ENCODE assay signal across 1 cellular context in the genomic region with DNA sequence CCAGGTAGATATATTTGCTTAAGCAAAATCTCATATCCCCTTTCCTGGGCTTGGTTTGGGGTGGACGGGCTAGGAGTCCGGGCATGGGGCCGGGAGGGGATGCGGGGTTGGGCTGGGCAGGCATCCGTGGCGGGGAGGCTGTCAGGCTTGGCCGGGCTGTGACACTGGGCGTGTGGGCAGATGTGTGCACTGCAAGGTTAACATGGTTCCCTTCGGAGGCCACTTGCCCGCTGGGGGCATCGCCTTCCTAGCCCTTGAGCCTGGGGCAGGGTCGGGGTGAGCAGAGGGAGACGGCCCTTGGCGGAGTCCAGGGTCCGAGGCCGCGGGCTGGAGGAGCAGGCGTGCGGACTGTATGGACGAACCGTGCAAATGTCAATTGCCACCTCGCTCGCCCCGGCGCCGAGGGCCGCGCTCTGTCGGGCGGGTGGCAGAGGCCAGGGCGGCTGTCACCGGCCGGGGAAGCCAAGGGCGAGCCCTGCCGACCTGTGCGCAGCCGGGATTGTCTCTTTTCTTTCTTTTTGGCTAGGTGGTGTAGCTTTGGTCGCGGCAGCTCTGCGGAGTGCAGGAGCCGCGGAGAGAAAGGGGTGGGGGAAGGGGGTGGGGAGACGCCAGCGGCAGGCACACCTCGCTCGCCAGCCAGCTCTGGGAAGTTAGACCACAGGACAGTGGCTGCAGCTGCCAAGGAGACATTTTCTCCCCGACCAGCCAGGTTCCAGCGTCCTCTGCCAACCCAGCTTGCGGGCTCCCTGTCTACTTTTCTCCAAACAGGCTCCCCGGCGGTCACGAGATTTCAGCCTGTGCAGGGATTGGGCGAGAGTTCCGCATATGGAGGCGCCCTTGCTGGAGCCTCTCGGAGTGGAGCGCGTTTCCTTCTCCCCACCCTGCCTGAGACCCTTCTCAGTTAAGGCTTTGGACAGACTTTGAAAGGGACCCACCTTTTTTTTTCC.
A peak's percentile ranks its signal among the peaks of the same experiment; 100 is the strongest.
TF ChIP-seq lines count a peak whose summit lies in the region.

No MANE protein-coding gene starts in this region.

TF ChIP-seq in K562, 482 proteins besides CTCF, POLR2A, EP300 and RAD21 (continued from another document and continues in another):
- TF ChIP-seq, protein P1, sequence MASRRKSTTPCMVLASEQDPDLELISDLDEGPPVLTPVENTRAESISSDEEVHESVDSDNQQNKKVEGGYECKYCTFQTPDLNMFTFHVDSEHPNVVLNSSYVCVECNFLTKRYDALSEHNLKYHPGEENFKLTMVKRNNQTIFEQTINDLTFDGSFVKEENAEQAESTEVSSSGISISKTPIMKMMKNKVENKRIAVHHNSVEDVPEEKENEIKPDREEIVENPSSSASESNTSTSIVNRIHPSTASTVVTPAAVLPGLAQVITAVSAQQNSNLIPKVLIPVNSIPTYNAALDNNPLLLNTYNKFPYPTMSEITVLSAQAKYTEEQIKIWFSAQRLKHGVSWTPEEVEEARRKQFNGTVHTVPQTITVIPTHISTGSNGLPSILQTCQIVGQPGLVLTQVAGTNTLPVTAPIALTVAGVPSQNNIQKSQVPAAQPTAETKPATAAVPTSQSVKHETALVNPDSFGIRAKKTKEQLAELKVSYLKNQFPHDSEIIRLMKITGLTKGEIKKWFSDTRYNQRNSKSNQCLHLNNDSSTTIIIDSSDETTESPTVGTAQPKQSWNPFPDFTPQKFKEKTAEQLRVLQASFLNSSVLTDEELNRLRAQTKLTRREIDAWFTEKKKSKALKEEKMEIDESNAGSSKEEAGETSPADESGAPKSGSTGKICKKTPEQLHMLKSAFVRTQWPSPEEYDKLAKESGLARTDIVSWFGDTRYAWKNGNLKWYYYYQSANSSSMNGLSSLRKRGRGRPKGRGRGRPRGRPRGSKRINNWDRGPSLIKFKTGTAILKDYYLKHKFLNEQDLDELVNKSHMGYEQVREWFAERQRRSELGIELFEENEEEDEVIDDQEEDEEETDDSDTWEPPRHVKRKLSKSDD (conservative IDR thresholded peaks at IDR 0.05; ENCODE audit: low read length), result no peak
- 0 out of 2 replicates have a peak, but pooled peaks have one; percentile 28 for TF ChIP-seq ZNF444 (CRISPR knock-in tag; IDR thresholded peaks at IDR 0.05)
- no peak for TF ChIP-seq RFX5 (IDR thresholded peaks at IDR 0.05; ENCODE audit: low read depth, low read length)
- TF ChIP-seq, protein P2, sequence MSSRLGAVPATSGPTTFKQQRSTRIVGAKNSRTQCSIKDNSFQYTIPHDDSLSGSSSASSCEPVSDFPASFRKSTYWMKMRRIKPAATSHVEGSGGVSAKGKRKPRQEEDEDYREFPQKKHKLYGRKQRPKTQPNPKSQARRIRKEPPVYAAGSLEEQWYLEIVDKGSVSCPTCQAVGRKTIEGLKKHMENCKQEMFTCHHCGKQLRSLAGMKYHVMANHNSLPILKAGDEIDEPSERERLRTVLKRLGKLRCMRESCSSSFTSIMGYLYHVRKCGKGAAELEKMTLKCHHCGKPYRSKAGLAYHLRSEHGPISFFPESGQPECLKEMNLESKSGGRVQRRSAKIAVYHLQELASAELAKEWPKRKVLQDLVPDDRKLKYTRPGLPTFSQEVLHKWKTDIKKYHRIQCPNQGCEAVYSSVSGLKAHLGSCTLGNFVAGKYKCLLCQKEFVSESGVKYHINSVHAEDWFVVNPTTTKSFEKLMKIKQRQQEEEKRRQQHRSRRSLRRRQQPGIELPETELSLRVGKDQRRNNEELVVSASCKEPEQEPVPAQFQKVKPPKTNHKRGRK (tag; IDR thresholded peaks at IDR 0.05), result no peak
- TF ChIP-seq, protein P3, sequence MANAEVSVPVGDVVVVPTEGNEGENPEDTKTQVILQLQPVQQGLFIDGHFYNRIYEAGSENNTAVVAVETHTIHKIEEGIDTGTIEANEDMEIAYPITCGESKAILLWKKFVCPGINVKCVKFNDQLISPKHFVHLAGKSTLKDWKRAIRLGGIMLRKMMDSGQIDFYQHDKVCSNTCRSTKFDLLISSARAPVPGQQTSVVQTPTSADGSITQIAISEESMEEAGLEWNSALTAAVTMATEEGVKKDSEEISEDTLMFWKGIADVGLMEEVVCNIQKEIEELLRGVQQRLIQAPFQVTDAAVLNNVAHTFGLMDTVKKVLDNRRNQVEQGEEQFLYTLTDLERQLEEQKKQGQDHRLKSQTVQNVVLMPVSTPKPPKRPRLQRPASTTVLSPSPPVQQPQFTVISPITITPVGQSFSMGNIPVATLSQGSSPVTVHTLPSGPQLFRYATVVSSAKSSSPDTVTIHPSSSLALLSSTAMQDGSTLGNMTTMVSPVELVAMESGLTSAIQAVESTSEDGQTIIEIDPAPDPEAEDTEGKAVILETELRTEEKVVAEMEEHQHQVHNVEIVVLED (CRISPR knock-in tag; IDR thresholded peaks at IDR 0.05), result 0 out of 2 replicates have a peak, but pooled peaks have one; percentile 23
- TF ChIP-seq, protein P4, sequence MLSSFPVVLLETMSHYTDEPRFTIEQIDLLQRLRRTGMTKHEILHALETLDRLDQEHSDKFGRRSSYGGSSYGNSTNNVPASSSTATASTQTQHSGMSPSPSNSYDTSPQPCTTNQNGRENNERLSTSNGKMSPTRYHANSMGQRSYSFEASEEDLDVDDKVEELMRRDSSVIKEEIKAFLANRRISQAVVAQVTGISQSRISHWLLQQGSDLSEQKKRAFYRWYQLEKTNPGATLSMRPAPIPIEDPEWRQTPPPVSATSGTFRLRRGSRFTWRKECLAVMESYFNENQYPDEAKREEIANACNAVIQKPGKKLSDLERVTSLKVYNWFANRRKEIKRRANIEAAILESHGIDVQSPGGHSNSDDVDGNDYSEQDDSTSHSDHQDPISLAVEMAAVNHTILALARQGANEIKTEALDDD (IDR thresholded peaks at IDR 0.05), result no peak
- 0 out of 2 replicates have a peak, but pooled peaks have one; percentile 31 for TF ChIP-seq ZNF282 (CRISPR knock-in tag; IDR thresholded peaks at IDR 0.05)
- TF ChIP-seq, protein P5, sequence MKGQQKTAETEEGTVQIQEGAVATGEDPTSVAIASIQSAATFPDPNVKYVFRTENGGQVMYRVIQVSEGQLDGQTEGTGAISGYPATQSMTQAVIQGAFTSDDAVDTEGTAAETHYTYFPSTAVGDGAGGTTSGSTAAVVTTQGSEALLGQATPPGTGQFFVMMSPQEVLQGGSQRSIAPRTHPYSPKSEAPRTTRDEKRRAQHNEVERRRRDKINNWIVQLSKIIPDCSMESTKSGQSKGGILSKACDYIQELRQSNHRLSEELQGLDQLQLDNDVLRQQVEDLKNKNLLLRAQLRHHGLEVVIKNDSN (CRISPR knock-in tag; IDR thresholded peaks at IDR 0.05), result peak; percentile 73
- no peak for TF ChIP-seq JUN (IDR thresholded peaks at IDR 0.05; ENCODE audit: borderline replicate concordance, low read depth, low read length)
- TF ChIP-seq JUN (CRISPR knock-in tag; IDR thresholded peaks at IDR 0.05; ENCODE audit: borderline replicate concordance), result no peak
- no peak for TF ChIP-seq GTF2F1 (IDR thresholded peaks at IDR 0.05; ENCODE audit: low read depth, low read length)
- peak; percentile 76; the same call in 1 of the 2 replicates for TF ChIP-seq TOE1 (IDR thresholded peaks at IDR 0.05; ENCODE audit: borderline replicate concordance)
- TF ChIP-seq TOE1 (CRISPR knock-in tag; IDR thresholded peaks at IDR 0.05; ENCODE audit: borderline replicate concordance, low read depth), result no peak; the same call in 1 of the 2 replicates
- peak; percentile 42 for TF ChIP-seq TBP (optimal IDR thresholded peaks at IDR 0.05; ENCODE audit: low read depth, low read length)
- TF ChIP-seq CHD2 (IDR thresholded peaks at IDR 0.05; ENCODE audit: low read depth, low read length), result peak; percentile 75
- peak; percentile 79 for TF ChIP-seq SMAD3 (CRISPR knock-in tag; conservative IDR thresholded peaks at IDR 0.05)
- TF ChIP-seq, protein P6, sequence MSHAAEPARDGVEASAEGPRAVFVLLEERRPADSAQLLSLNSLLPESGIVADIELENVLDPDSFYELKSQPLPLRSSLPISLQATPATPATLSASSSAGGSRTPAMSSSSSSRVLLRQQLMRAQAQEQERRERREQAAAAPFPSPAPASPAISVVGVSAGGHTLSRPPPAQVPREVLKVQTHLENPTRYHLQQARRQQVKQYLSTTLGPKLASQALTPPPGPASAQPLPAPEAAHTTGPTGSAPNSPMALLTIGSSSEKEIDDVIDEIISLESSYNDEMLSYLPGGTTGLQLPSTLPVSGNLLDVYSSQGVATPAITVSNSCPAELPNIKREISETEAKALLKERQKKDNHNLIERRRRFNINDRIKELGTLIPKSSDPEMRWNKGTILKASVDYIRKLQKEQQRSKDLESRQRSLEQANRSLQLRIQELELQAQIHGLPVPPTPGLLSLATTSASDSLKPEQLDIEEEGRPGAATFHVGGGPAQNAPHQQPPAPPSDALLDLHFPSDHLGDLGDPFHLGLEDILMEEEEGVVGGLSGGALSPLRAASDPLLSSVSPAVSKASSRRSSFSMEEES (CRISPR knock-in tag; IDR thresholded peaks at IDR 0.05), result peak; percentile 78
- TF ChIP-seq MAZ (CRISPR knock-in tag; conservative IDR thresholded peaks at IDR 0.05 in 1 of 2, IDR thresholded peaks at IDR 0.05 in 1 of 2), result peak; percentile 43 to 63; a peak in 3 of 4 replicates
- no peak for TF ChIP-seq FOXA1 (IDR thresholded peaks at IDR 0.05; ENCODE audit: borderline replicate concordance)
- peak in 1 of 2 experiments; percentile 27; a peak in 1 of 4 replicates for TF ChIP-seq SRF (CRISPR knock-in tag; IDR thresholded peaks at IDR 0.05)
- no peak for TF ChIP-seq BRD9 (IDR thresholded peaks at IDR 0.05; ENCODE audit: low read depth, partially characterized antibody)
- TF ChIP-seq SREBF2 (CRISPR knock-in tag; IDR thresholded peaks at IDR 0.05), result no peak
- TF ChIP-seq, protein P7, sequence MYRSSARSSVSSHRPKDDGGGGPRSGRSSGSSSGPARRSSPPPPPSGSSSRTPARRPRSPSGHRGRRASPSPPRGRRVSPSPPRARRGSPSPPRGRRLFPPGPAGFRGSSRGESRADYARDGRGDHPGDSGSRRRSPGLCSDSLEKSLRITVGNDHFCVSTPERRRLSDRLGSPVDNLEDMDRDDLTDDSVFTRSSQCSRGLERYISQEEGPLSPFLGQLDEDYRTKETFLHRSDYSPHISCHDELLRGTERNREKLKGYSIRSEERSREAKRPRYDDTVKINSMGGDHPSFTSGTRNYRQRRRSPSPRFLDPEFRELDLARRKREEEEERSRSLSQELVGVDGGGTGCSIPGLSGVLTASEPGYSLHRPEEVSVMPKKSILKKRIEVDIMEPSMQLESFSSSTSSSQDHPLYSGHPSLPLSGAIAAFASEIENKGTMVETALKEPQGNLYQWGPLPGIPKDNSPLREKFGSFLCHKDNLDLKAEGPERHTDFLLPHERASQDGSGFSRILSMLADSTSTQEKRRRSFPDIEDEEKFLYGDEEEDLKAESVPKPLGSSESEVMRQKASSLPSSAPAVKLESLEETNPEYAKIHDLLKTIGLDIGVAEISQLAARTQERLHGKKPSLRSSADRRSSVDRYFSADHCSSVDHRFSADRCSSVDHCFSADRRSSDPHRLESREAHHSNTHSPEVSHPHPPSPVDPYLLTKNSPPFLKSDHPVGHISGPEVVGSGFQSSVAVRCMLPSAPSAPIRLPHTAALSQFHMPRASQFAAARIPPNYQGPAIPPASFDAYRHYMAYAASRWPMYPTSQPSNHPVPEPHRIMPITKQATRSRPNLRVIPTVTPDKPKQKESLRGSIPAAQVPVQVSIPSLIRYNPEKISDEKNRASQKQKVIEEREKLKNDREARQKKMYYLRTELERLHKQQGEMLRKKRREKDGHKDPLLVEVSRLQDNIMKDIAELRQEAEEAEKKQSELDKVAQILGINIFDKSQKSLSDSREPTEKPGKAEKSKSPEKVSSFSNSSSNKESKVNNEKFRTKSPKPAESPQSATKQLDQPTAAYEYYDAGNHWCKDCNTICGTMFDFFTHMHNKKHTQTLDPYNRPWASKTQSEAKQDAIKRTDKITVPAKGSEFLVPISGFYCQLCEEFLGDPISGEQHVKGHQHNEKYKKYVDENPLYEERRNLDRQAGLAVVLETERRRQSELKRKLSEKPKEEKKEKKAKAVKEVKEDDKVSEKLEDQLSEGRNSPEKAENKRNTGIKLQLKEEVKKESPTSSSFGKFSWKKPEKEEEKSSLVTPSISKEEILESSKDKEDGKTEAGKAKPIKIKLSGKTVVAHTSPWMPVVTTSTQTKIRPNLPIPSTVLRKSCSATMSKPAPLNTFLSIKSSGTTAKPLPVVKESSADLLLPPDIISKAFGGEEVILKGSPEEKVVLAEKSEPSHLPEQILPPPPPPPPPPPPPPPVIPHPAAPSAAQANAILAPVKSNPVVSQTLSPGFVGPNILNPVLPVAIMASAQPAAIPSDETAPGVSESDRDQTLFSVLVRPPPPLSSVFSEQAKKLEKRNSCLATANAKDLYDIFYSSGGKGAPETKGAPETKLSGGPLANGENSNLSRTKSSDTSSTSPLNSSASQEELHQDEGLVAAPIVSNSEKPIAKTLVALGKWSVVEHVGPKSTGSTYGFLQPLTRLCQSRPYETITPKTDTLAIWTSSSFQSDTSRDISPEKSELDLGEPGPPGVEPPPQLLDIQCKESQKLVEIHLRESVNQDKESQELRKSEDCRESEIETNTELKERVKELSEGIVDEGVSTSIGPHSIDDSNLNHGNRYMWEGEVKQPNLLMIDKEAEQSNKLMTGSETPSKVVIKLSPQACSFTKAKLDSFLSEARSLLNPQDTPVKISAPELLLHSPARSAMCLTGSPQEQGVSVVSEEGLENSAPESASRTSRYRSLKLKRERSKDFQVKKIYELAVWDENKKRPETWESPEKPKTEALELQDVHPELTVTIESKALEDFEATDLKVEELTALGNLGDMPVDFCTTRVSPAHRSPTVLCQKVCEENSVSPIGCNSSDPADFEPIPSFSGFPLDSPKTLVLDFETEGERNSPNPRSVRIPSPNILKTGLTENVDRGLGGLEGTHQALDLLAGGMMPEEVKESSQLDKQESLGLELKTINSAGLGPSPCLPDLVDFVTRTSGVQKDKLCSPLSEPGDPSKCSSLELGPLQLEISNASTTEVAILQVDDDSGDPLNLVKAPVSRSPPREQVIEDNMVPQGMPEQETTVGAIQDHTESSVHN (IDR thresholded peaks at IDR 0.05; ENCODE audit: borderline replicate concordance in 1 of 2, low read depth in 1 of 2), result no peak
- TF ChIP-seq, protein P8, sequence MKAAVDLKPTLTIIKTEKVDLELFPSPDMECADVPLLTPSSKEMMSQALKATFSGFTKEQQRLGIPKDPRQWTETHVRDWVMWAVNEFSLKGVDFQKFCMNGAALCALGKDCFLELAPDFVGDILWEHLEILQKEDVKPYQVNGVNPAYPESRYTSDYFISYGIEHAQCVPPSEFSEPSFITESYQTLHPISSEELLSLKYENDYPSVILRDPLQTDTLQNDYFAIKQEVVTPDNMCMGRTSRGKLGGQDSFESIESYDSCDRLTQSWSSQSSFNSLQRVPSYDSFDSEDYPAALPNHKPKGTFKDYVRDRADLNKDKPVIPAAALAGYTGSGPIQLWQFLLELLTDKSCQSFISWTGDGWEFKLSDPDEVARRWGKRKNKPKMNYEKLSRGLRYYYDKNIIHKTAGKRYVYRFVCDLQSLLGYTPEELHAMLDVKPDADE (conservative IDR thresholded peaks at IDR 0.05; ENCODE audit: control insufficient read depth, low read depth, low read length), result peak; percentile 43; the same call in 1 of the 2 replicates
